In the genomic region with DNA sequence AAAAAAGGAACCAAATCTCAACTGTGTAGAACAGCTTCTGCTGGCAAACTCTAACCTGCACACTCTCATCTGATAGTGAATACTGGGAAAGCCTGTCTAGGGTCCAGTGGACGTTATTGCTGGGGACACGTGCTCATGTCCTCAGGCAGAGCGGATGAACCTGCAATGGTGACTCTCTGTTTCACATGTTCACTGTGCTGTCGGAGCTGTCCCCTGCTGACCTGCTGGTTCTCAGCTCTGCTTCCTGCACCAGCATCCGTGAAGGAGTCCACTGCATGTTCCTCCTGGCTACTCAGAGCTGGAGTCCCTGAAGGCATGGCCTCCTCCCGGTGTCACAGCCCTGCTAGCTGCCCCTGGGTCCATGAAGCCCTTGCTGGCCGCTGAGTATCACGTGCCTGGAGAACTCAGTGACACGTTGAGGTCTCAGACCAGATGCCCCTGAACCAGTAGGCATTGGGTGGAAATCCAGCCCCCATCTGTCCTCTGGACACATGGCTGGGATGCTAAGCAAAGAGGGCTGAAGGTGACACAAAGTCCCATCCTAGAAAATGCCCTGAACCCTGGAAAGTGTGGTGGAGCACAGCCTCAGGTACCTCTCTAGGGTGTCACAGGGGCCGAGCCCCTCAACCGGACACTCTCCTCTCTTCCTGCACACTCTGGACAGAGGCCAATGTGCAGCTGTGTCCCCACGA, we compare ENCODE assay signal across 19 cellular contexts. TPM values are rescaled to one million over a fixed set of nuclear protein-coding genes. Genes with fewer than 3 reads are reported as not detected.
DNase-seq lines count a peak whose midpoint lies in the region; ATAC-seq, FAIRE-seq and TF ChIP-seq lines count a peak whose summit lies in the region.
"Had no signal": no experiment of that assay in that cellular context is flagged by ENCODE, and none has a peak within 500 bp of the region (broad histone marks: within the 10 kb centered on the region; RNA-seq: fewer than 3 reads in every experiment).

No MANE protein-coding gene starts in this region.

- H3K9me3 ChIP-seq in lower lobe of right lung (no peaks in the 10 kb centered on the region), skeletal muscle tissue (ENCODE audit: control insufficient read depth in 3 of 3, low read length in 3 of 3) (no peaks in the 10 kb centered on the region)
- H3K9me3 ChIP-seq: BLaER1, left lung had no signal

- DNase-seq in HuH-7.5 (ENCODE audit: low spot score) (peak; percentile 13), coronary artery (ENCODE audit: low spot score) (peak; percentile 61), lower lobe of right lung (no peak), urothelium cell line (ENCODE audit: low spot score) (no peak), caudate nucleus (lab: John Stamatoyannopoulos, UW) (no peak)
- DNase-seq: activated CD4-positive, alpha-beta T cell treated with anti-CD3 and anti-CD28 coated beads, Interleukin-2, amount 10 ng/mL, durations not matched to agents 24 days and 14 days; activated naive CD8-positive, alpha-beta T cell treated with anti-CD3 and anti-CD28 coated beads for 36 hours; effector CD8-positive, alpha-beta T cell; naive thymus-derived CD4-positive, alpha-beta T cell; PC-3; stimulated activated CD4-positive, alpha-beta T cell treated with anti-CD3 and anti-CD28 coated beads, Interleukin-4, amount 100 ng/mL, for 4 hours had no signal

- H3K27me3 ChIP-seq in lower lobe of right lung (ENCODE audit: low read depth) (peaks cover 11% of the 10 kb centered on the region), skeletal muscle tissue (ENCODE audit: control insufficient read depth in 3 of 3, insufficient read depth in 3 of 3, low read length in 3 of 3) (peaks cover 4 to 13% (median 5%) of the 10 kb centered on the region in 3 donors)
- H3K27me3 ChIP-seq: BLaER1 had no signal

- peak overlapping the region in 1 of 3 donors; percentile 74 for H3K9ac ChIP-seq in skeletal muscle tissue (ENCODE audit: low read depth in 1 of 3, low read length in 3 of 3)
- H3K9ac ChIP-seq: BLaER1 had no signal

- H3K4me1 ChIP-seq in lower lobe of right lung (peaks cover 4% of the 10 kb centered on the region), skeletal muscle tissue (ENCODE audit: control insufficient read depth in 3 of 3, insufficient read depth in 3 of 3, low read length in 3 of 3) (peaks cover 19 to 25% (median 21%) of the 10 kb centered on the region in 3 donors)

- no peak overlapping the region for H3K27ac ChIP-seq in coronary artery
- no peak overlapping the region for H3K27ac ChIP-seq in lower lobe of right lung
- H3K27ac ChIP-seq in skeletal muscle tissue (ENCODE audit: low read depth, low read length): peak overlapping the region; percentile 0
- no peak overlapping the region for H3K27ac ChIP-seq in caudate nucleus (ENCODE audit: low read depth, low read length)
- H3K27ac ChIP-seq: BLaER1, left lung, SK-N-MC had no signal

- no peaks in the 10 kb centered on the region for H3K36me3 ChIP-seq in lower lobe of right lung
- H3K36me3 ChIP-seq in skeletal muscle tissue (ENCODE audit: control insufficient read depth in 3 of 3, insufficient read depth in 3 of 3, low read length in 3 of 3): no peaks in the 10 kb centered on the region
- H3K36me3 ChIP-seq: BLaER1, left lung had no signal

- no peak for ATAC-seq in lower lobe of right lung
- no peak for ATAC-seq in SK-N-SH treated with all-trans-retinoic acid at 6 μM for 48 hours
- ATAC-seq: naive thymus-derived CD4-positive, alpha-beta T cell; PC-3 had no signal

- peak overlapping the region; percentile 64 for H3K4me3 ChIP-seq in coronary artery
- H3K4me3 ChIP-seq in lower lobe of right lung: peak overlapping the region; percentile 43
- peak overlapping the region; percentile 35 to 68 (median 68) for H3K4me3 ChIP-seq in skeletal muscle tissue (ENCODE audit: low read length in 3 of 3)
- H3K4me3 ChIP-seq: BLaER1, left lung, SK-N-MC had no signal

- no peak for FAIRE-seq in urothelium cell line (lab: Jason Lieb, UNC)
- FAIRE-seq: bronchial epithelial cell had no signal

- TF ChIP-seq CTCF in coronary artery (IDR thresholded peaks at IDR 0.05) (no peak), lower lobe of right lung (IDR thresholded peaks at IDR 0.05) (no peak)

- intact Hi-C loops in lower lobe of right lung (cut with DNase I): loop anchor here (5.0 kb wide), 1 partner anchor 222 kb away; no protein-coding TSS in a partner anchor

TF ChIP-seq in SK-N-SH treated with all-trans-retinoic acid at 6 μM for 48 hours, 23 proteins besides CTCF, POLR2A, EP300 and RAD21:
- TF ChIP-seq, protein P1, sequence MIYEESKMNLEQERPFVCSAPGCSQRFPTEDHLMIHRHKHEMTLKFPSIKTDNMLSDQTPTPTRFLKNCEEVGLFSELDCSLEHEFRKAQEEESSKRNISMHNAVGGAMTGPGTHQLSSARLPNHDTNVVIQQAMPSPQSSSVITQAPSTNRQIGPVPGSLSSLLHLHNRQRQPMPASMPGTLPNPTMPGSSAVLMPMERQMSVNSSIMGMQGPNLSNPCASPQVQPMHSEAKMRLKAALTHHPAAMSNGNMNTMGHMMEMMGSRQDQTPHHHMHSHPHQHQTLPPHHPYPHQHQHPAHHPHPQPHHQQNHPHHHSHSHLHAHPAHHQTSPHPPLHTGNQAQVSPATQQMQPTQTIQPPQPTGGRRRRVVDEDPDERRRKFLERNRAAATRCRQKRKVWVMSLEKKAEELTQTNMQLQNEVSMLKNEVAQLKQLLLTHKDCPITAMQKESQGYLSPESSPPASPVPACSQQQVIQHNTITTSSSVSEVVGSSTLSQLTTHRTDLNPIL (CRISPR knock-in tag; IDR thresholded peaks at IDR 0.05; ENCODE audit: low read depth): no peak
- no peak for TF ChIP-seq ZNF70 (CRISPR knock-in tag; IDR thresholded peaks at IDR 0.05)
- TF ChIP-seq ESRRG (CRISPR knock-in tag; IDR thresholded peaks at IDR 0.05): no peak
- no peak for TF ChIP-seq ARNTL (CRISPR knock-in tag; IDR thresholded peaks at IDR 0.05; ENCODE audit: borderline replicate concordance, low read depth)
- TF ChIP-seq ZNF8 (CRISPR knock-in tag; IDR thresholded peaks at IDR 0.05): no peak
- TF ChIP-seq BACH2 (CRISPR knock-in tag; IDR thresholded peaks at IDR 0.05; ENCODE audit: borderline replicate concordance): no peak
- TF ChIP-seq, protein P2, sequence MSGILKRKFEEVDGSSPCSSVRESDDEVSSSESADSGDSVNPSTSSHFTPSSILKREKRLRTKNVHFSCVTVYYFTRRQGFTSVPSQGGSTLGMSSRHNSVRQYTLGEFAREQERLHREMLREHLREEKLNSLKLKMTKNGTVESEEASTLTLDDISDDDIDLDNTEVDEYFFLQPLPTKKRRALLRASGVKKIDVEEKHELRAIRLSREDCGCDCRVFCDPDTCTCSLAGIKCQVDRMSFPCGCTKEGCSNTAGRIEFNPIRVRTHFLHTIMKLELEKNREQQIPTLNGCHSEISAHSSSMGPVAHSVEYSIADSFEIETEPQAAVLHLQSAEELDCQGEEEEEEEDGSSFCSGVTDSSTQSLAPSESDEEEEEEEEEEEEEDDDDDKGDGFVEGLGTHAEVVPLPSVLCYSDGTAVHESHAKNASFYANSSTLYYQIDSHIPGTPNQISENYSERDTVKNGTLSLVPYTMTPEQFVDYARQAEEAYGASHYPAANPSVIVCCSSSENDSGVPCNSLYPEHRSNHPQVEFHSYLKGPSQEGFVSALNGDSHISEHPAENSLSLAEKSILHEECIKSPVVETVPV (CRISPR knock-in tag; IDR thresholded peaks at IDR 0.05): no peak
- TF ChIP-seq SNAI2 (CRISPR knock-in tag; IDR thresholded peaks at IDR 0.05): no peak
- TF ChIP-seq RARB (CRISPR knock-in tag; IDR thresholded peaks at IDR 0.05): no peak
- no peak for TF ChIP-seq ISL1 (CRISPR knock-in tag; IDR thresholded peaks at IDR 0.05)
- no peak for TF ChIP-seq TOX (CRISPR knock-in tag; IDR thresholded peaks at IDR 0.05; ENCODE audit: borderline replicate concordance)
- no peak for TF ChIP-seq CSDC2 (CRISPR knock-in tag; IDR thresholded peaks at IDR 0.05)
- TF ChIP-seq, protein P3, sequence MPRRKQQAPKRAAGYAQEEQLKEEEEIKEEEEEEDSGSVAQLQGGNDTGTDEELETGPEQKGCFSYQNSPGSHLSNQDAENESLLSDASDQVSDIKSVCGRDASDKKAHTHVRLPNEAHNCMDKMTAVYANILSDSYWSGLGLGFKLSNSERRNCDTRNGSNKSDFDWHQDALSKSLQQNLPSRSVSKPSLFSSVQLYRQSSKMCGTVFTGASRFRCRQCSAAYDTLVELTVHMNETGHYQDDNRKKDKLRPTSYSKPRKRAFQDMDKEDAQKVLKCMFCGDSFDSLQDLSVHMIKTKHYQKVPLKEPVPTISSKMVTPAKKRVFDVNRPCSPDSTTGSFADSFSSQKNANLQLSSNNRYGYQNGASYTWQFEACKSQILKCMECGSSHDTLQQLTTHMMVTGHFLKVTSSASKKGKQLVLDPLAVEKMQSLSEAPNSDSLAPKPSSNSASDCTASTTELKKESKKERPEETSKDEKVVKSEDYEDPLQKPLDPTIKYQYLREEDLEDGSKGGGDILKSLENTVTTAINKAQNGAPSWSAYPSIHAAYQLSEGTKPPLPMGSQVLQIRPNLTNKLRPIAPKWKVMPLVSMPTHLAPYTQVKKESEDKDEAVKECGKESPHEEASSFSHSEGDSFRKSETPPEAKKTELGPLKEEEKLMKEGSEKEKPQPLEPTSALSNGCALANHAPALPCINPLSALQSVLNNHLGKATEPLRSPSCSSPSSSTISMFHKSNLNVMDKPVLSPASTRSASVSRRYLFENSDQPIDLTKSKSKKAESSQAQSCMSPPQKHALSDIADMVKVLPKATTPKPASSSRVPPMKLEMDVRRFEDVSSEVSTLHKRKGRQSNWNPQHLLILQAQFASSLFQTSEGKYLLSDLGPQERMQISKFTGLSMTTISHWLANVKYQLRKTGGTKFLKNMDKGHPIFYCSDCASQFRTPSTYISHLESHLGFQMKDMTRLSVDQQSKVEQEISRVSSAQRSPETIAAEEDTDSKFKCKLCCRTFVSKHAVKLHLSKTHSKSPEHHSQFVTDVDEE (CRISPR knock-in tag; IDR thresholded peaks at IDR 0.05): no peak
- TF ChIP-seq, protein P4, sequence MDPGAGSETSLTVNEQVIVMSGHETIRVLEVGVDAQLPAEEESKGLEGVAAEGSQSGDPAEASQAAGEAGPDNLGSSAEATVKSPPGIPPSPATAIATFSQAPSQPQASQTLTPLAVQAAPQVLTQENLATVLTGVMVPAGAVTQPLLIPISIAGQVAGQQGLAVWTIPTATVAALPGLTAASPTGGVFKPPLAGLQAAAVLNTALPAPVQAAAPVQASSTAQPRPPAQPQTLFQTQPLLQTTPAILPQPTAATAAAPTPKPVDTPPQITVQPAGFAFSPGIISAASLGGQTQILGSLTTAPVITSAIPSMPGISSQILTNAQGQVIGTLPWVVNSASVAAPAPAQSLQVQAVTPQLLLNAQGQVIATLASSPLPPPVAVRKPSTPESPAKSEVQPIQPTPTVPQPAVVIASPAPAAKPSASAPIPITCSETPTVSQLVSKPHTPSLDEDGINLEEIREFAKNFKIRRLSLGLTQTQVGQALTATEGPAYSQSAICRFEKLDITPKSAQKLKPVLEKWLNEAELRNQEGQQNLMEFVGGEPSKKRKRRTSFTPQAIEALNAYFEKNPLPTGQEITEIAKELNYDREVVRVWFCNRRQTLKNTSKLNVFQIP (CRISPR knock-in tag; IDR thresholded peaks at IDR 0.05; ENCODE audit: borderline replicate concordance, low read depth): no peak
- no peak for TF ChIP-seq ZFP3 (CRISPR knock-in tag; IDR thresholded peaks at IDR 0.05)
- TF ChIP-seq PPARA (CRISPR knock-in tag; IDR thresholded peaks at IDR 0.05; ENCODE audit: borderline replicate concordance): no peak

RNA-seq across cellular contexts. Expression of a gene that starts 54.8 kb away (rescaled TPM):
- not detected for total RNA-seq in lower lobe of right lung
- not detected for total RNA-seq in skeletal muscle tissue
- total RNA-seq: activated CD4-positive, alpha-beta T cell treated with anti-CD3 and anti-CD28 coated beads, Interleukin-2, amount 10 ng/mL, durations not matched to agents 24 days and 14 days; activated naive CD8-positive, alpha-beta T cell treated with anti-CD3 and anti-CD28 coated beads for 36 hours; bronchial epithelial cell; left lung; MCF 10A; naive thymus-derived CD4-positive, alpha-beta T cell; PC-3; temporal lobe had no signal

Comparison
In these comparisons a context has a peak if more than half of its experiments do, and no peak if none do; other contexts are left out.
1. DNase-seq: peak in HuH-7.5 (single experiment) and coronary artery (single experiment); none in lower lobe of right lung (single experiment), urothelium cell line (single experiment) and caudate nucleus (0 of 61).
2. Peak in every context shown above with its lines, with median percentiles within 50 percentile points of each other: H3K4me3 ChIP-seq.